Comparison of ENCODE assay signal across 19 cellular contexts in the genomic region with DNA sequence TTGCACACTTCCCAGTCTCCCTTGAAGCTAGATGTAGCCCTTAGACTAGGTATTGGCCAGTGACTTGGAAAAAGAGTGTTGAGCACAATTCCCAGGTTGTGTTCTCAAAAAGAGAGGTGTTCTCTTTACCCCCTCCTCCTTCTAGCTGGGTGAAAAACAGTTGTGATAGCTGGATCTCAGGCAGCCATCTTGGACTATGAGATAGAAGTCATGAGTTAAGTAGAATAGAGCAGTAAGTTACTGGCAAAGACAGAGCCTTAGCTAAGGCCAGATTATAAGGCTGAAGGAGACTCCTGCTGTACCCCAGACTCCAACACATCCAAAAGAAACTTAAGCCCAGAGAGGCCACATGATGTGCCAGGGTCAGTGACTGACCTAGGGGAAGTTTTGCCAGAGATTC. TPM values are rescaled to one million over a fixed set of nuclear protein-coding genes. Genes with fewer than 3 reads are reported as not detected.
DNase-seq lines count a peak whose midpoint lies in the region; ATAC-seq, FAIRE-seq and TF ChIP-seq lines count a peak whose summit lies in the region.
"Had no signal": no experiment of that assay in that cellular context is flagged by ENCODE, and none has a peak within 500 bp of the region (broad histone marks: within the 10 kb centered on the region; RNA-seq: fewer than 3 reads in every experiment).

No MANE protein-coding gene starts in this region.

- H3K27me3 Mint-ChIP-seq in mesothelial cell of epicardium (ENCODE audit: low read depth) (peaks cover 2% of the 10 kb centered on the region), type B pancreatic cell (peaks cover 10% of the 10 kb centered on the region)

- TF ChIP-seq CTCF in Loucy (conservative IDR thresholded peaks at IDR 0.05; ENCODE audit: low read length): no peak
- no peak for TF ChIP-seq CTCF in K562 (IDR thresholded peaks at IDR 0.05 in 2 of 3, conservative IDR thresholded peaks at IDR 0.05 in 1 of 3; ENCODE audit: insufficient read depth in 2 of 3, low read depth in 1 of 3, low read length in 3 of 3)
- no peak for TF ChIP-seq CTCF in mesothelial cell of epicardium (IDR thresholded peaks at IDR 0.05; ENCODE audit: unreplicated experiment)
- no peak for TF ChIP-seq CTCF in type B pancreatic cell (conservative IDR thresholded peaks at IDR 0.05)

- no peak for TF ChIP-seq RAD21 in K562 (CRISPR knock-in tag; conservative IDR thresholded peaks at IDR 0.05 in 1 of 2, IDR thresholded peaks at IDR 0.05 in 1 of 2)

- H3K36me3 Mint-ChIP-seq in mesothelial cell of epicardium: no peaks in the 10 kb centered on the region
- peaks cover 8% of the 10 kb centered on the region for H3K36me3 Mint-ChIP-seq in type B pancreatic cell

- H3K27ac Mint-ChIP-seq in mesothelial cell of epicardium (peak overlapping the region; percentile 94), type B pancreatic cell (peak overlapping the region; percentile 68)

- H3K27me3 ChIP-seq in Loucy (ENCODE audit: insufficient read depth, low read length, poor library complexity, severe bottlenecking) (no peaks in the 10 kb centered on the region), K562 (ENCODE audit: control insufficient read depth in 2 of 2, insufficient read depth in 2 of 2, low read length in 2 of 2) (peaks cover 9 to 47% of the 10 kb centered on the region in 2 experiments; a peak in 4 of 5 replicates)

- no peaks in the 10 kb centered on the region for H3K9me1 ChIP-seq in K562 (ENCODE audit: control insufficient read depth, insufficient read depth, low read length)

- intact Hi-C loops in K562 (cut with micrococcal nuclease): no loop called here

- no peak for TF ChIP-seq POLR2A in K562 (conservative IDR thresholded peaks at IDR 0.05)

- H3K4me3 ChIP-seq in Loucy (ENCODE audit: low read length, poor library complexity, severe bottlenecking): no peak overlapping the region
- H3K4me3 ChIP-seq in K562: no peak overlapping the region
- H3K4me3 ChIP-seq: HAP-1 had no signal

- no peak for TF ChIP-seq EP300 in K562 (IDR thresholded peaks at IDR 0.05; ENCODE audit: low read length)

- ATAC-seq in K562 (no peak), GM19351 (IDR thresholded peaks at IDR 0.05; ENCODE audit: unreplicated experiment) (no peak)

- CTCF ChIA-PET in K562 (lab: Yijun Ruan, JAX; ENCODE audit: low intra/inter-chr PET ratio): no interaction called here

- no peak for DNase-seq in K562 (ENCODE audit: extremely low read depth in 1 of 4, low spot score in 3 of 4)
- no peak for DNase-seq in mesothelial cell of epicardium (ENCODE audit: low spot score in 2 of 2, unreplicated experiment in 2 of 2)
- DNase-seq in type B pancreatic cell (ENCODE audit: extremely low spot score, unreplicated experiment): no peak
- DNase-seq in stimulated activated CD4-positive, alpha-beta T cell treated with anti-CD3 and anti-CD28 coated beads, Interleukin-4, amount 100 ng/mL, for 4 hours: no peak
- no peak for DNase-seq in islet precursor cell
- DNase-seq: COR-L47, DMS153, NCI-H1436 treated with DMSO at 0.1 percent for 48 hours, NCI-H2029 treated with DMSO at 0.1 percent for 48 hours, NCI-H748 treated with DMSO at 0.1 percent for 48 hours, OCI-M1 had no signal

- H3K9me2 ChIP-seq in Loucy (replicated peaks; ENCODE audit: low read depth, low read length): no peaks in the 10 kb centered on the region

- H3K27ac ChIP-seq in K562 (ENCODE audit: extremely low read depth, low read depth, low read length): no peak overlapping the region
- H3K27ac ChIP-seq: HL-60 had no signal

- no peak overlapping the region for H3K9ac ChIP-seq in Loucy (ENCODE audit: low read depth, low read length, poor library complexity, severe bottlenecking)
- H3K9ac ChIP-seq in K562 (ENCODE audit: insufficient read depth in 1 of 2, low read depth in 2 of 2, low read length in 2 of 2): no peak overlapping the region

- no peaks in the 10 kb centered on the region for H3F3A ChIP-seq in Loucy (ENCODE audit: low read depth)

- in situ Hi-C loops in K562 (cut with MboI): no loop called here

- no peaks in the 10 kb centered on the region for H3K9me3 Mint-ChIP-seq in mesothelial cell of epicardium
- peaks cover 5% of the 10 kb centered on the region for H3K9me3 Mint-ChIP-seq in type B pancreatic cell

- no peak for FAIRE-seq in K562 (lab: Jason Lieb, UNC)
- FAIRE-seq: GM19239, HTR-8/SVneo had no signal

- H4K20me1 ChIP-seq in Loucy (ENCODE audit: insufficient read depth, low read length, poor library complexity, severe bottlenecking) (no peaks in the 10 kb centered on the region), K562 (replicated peaks; ENCODE audit: control insufficient read depth, insufficient read depth, low read length) (0 out of 2 replicates have a peak, but pooled peaks cover 4% of the 10 kb centered on the region)

- H3K36me3 ChIP-seq in Loucy (ENCODE audit: insufficient read depth, low read length) (no peaks in the 10 kb centered on the region), K562 (ENCODE audit: control insufficient read depth, insufficient read depth, low read length) (no peaks in the 10 kb centered on the region)
- H3K36me3 ChIP-seq: HAP-1 had no signal

- BruUV-seq in K562 (replicated peaks; lab: Mats Ljungman, UMichigan): no TSS peak

- no peak overlapping the region for H3K4me3 Mint-ChIP-seq in mesothelial cell of epicardium
- H3K4me3 Mint-ChIP-seq in type B pancreatic cell: peak overlapping the region; percentile 44

- H3K79me2 ChIP-seq in Loucy (ENCODE audit: insufficient read depth, low read length): peaks cover 55% of the 10 kb centered on the region
- no peaks in the 10 kb centered on the region for H3K79me2 ChIP-seq in K562 (ENCODE audit: control insufficient read depth, insufficient read depth, low read length)

- POLR2A ChIA-PET in K562 (lab: Yijun Ruan, JAX): interaction anchor here (0.6 to 0.8 kb wide), 2 partner anchors 17 to 69 kb away, joined by 3 read pairs; no protein-coding TSS in a partner anchor

- peaks cover 67% of the 10 kb centered on the region for H3K4me1 Mint-ChIP-seq in mesothelial cell of epicardium
- peaks cover 86% of the 10 kb centered on the region for H3K4me1 Mint-ChIP-seq in type B pancreatic cell (ENCODE audit: unreplicated experiment)

- H3K4me1 ChIP-seq in Loucy (ENCODE audit: insufficient read depth, low read length, poor library complexity, severe bottlenecking) (peaks cover 79% of the 10 kb centered on the region), K562 (replicated peaks in 1 of 2; ENCODE audit: control insufficient read depth in 2 of 2, insufficient read depth in 2 of 2, low read length in 2 of 2) (peaks cover 3 to 11% of the 10 kb centered on the region in 2 experiments; a peak in 2 of 5 replicates)

- H2AFZ ChIP-seq in Loucy (ENCODE audit: low read length) (no peak overlapping the region), K562 (ENCODE audit: low read depth, low read length) (no peak overlapping the region)

- H3K9me3 ChIP-seq in Loucy (ENCODE audit: insufficient read depth, low read depth, low read length) (no peaks in the 10 kb centered on the region), K562 (replicated peaks; ENCODE audit: control insufficient read depth, insufficient read depth, low read depth, low read length) (no peaks in the 10 kb centered on the region)
- H3K9me3 ChIP-seq: HAP-1 had no signal

- H3K4me2 ChIP-seq in Loucy (ENCODE audit: low read depth, low read length, poor library complexity, severe bottlenecking): peak overlapping the region; percentile 91
- H3K4me2 ChIP-seq in K562 (ENCODE audit: insufficient read depth, low read length): no peak overlapping the region

RNA-seq across cellular contexts. Expression of a gene that starts 8.1 kb away (rescaled TPM):
- 1.6 and 8.9 TPM in 2 replicates for total RNA-seq in K562 (2011; cell fraction: chromatin; rRNA removed; ENCODE audit: low replicate concordance)
- total RNA-seq in K562 (2011; cell fraction: nucleolus; rRNA removed): 1.8 and 6.5 TPM in 2 replicates
- total RNA-seq in K562 (2011; cell fraction: nucleoplasm; rRNA removed): 1.6 and 3.4 TPM in 2 replicates
- total RNA-seq in K562 (2014; rRNA removed): 0.33 TPM in 1 of 2 replicates, not detected in the other
- 0.18 TPM in 1 of 2 replicates, not detected in the other for total RNA-seq in K562 (2014; rRNA removed; fragmentation: Illumina TruSeq; extraction: Trizol)
- total RNA-seq in K562 (2015; rRNA removed; fragmentation: Illumina TruSeq; extraction: Trizol): 0.43 and 0.60 TPM in 2 replicates
- total RNA-seq in K562 (2021): 0.38 and 0.47 TPM in 2 replicates
- polyA plus RNA-seq in K562 (2011; rRNA removed): 1.9 and 2.0 TPM in 2 replicates
- polyA plus RNA-seq in K562 (2011; cell fraction: cytosol; rRNA removed): 0.97 and 2.3 TPM in 2 replicates
- polyA plus RNA-seq in K562 (2011; cell fraction: nucleus; rRNA removed): 6.6 and 12.5 TPM in 2 replicates
- polyA plus RNA-seq in K562 (2012): 0.30 and 0.50 TPM in 2 replicates
- polyA plus RNA-seq in K562 (2014; fragmentation: Illumina TruSeq; extraction: Trizol): 0.28 and 0.40 TPM in 2 replicates
- under 1 TPM in 1 of 2 experiments, not detected in 1; 0.04 TPM for polyA plus RNA-seq in K562 (2014; fragmentation: Nextera tagmentation; extraction: Ambion mirVana)
- polyA plus RNA-seq in K562 (2014; rRNA removed): 0.43 and 0.65 TPM in 2 replicates
- 1.0 and 1.6 TPM in 2 replicates for polyA minus RNA-seq in K562 (2011; rRNA and poly(A)+ RNA removed)
- polyA minus RNA-seq in K562 (2011; cell fraction: cytosol; rRNA and poly(A)+ RNA removed): 0.29 TPM in 1 of 2 replicates, not detected in the other
- polyA minus RNA-seq in K562 (2011; cell fraction: nucleus; rRNA and poly(A)+ RNA removed): 4.9 and 5.9 TPM in 2 replicates
- total RNA-seq in mesothelial cell of epicardium: 101 to 114 TPM (median 111 TPM) in 3 replicates
- total RNA-seq in type B pancreatic cell (ENCODE audit: low replicate concordance): 19.2 and 158 TPM in 2 replicates
- total RNA-seq: SK-MEL-5 had no signal

RNA-seq across cellular contexts. Expression of a gene that starts 25.4 kb away (rescaled TPM):
- 0.51 and 0.76 TPM in 2 replicates for total RNA-seq in K562 (2011; cell fraction: chromatin; rRNA removed; ENCODE audit: low replicate concordance)
- not detected in 2 replicates for total RNA-seq in K562 (2011; cell fraction: nucleolus; rRNA removed)
- total RNA-seq in K562 (2011; cell fraction: nucleoplasm; rRNA removed): 0.44 and 0.92 TPM in 2 replicates
- total RNA-seq in K562 (2014; rRNA removed) (not detected in 2 replicates), K562 (2014; rRNA removed; fragmentation: Illumina TruSeq; extraction: Trizol) (not detected in 2 replicates), K562 (2015; rRNA removed; fragmentation: Illumina TruSeq; extraction: Trizol) (not detected in 2 replicates), K562 (2021) (0.13 TPM in 1 of 2 replicates, not detected in the other), mesothelial cell of epicardium (4.2 to 6.4 TPM (median 5.0 TPM) in 3 replicates), type B pancreatic cell (ENCODE audit: low replicate concordance) (2.2 and 5.0 TPM in 2 replicates)
- polyA plus RNA-seq in K562 (2011; rRNA removed) (0.91 and 1.1 TPM in 2 replicates), K562 (2014; fragmentation: Illumina TruSeq; extraction: Trizol) (not detected in 2 replicates), K562 (2014; fragmentation: Nextera tagmentation; extraction: Ambion mirVana) (under 1 TPM; 0.15 to 0.20 TPM), K562 (2014; rRNA removed) (0.08 TPM in 1 of 2 replicates, not detected in the other)
- polyA plus RNA-seq in K562 (2011; cell fraction: cytosol; rRNA removed): 0.32 and 0.91 TPM in 2 replicates
- polyA plus RNA-seq in K562 (2011; cell fraction: nucleus; rRNA removed): 0.78 and 0.95 TPM in 2 replicates
- polyA plus RNA-seq in K562 (2012): 0.14 and 0.17 TPM in 2 replicates
- 0.28 and 0.39 TPM in 2 replicates for polyA minus RNA-seq in K562 (2011; rRNA and poly(A)+ RNA removed)
- not detected in 2 replicates for polyA minus RNA-seq in K562 (2011; cell fraction: cytosol; rRNA and poly(A)+ RNA removed)
- 0.67 TPM in 1 of 2 replicates, not detected in the other for polyA minus RNA-seq in K562 (2011; cell fraction: nucleus; rRNA and poly(A)+ RNA removed)
- total RNA-seq: NCI-H460, SK-MEL-5 had no signal

RNA-seq across cellular contexts. Expression of a gene that starts 37.2 kb away (rescaled TPM):
- total RNA-seq in K562 (2011; cell fraction: chromatin; rRNA removed; ENCODE audit: low replicate concordance): not detected in 2 replicates
- not detected in 2 replicates for total RNA-seq in K562 (2011; cell fraction: nucleolus; rRNA removed)
- not detected in 2 replicates for total RNA-seq in K562 (2011; cell fraction: nucleoplasm; rRNA removed)
- not detected in 2 replicates for total RNA-seq in K562 (2014; rRNA removed)
- not detected in 2 replicates for total RNA-seq in K562 (2014; rRNA removed; fragmentation: Illumina TruSeq; extraction: Trizol)
- total RNA-seq in K562 (2015; rRNA removed; fragmentation: Illumina TruSeq; extraction: Trizol): not detected in 2 replicates
- not detected in 2 replicates for total RNA-seq in K562 (2021)
- not detected in 2 replicates for polyA plus RNA-seq in K562 (2011; rRNA removed)
- 0.04 TPM in 1 of 2 replicates, not detected in the other for polyA plus RNA-seq in K562 (2011; cell fraction: cytosol; rRNA removed)
- not detected in 2 replicates for polyA plus RNA-seq in K562 (2011; cell fraction: nucleus; rRNA removed)
- not detected in 2 replicates for polyA plus RNA-seq in K562 (2012)
- not detected in 2 replicates for polyA plus RNA-seq in K562 (2014; fragmentation: Illumina TruSeq; extraction: Trizol)
- not detected for polyA plus RNA-seq in K562 (2014; fragmentation: Nextera tagmentation; extraction: Ambion mirVana)
- not detected in 2 replicates for polyA plus RNA-seq in K562 (2014; rRNA removed)
- polyA minus RNA-seq in K562 (2011; rRNA and poly(A)+ RNA removed): not detected in 2 replicates
- polyA minus RNA-seq in K562 (2011; cell fraction: cytosol; rRNA and poly(A)+ RNA removed): not detected in 2 replicates
- not detected in 2 replicates for polyA minus RNA-seq in K562 (2011; cell fraction: nucleus; rRNA and poly(A)+ RNA removed)
- 59.8 to 66.8 TPM (median 64.9 TPM) in 3 replicates for total RNA-seq in mesothelial cell of epicardium
- total RNA-seq in type B pancreatic cell (ENCODE audit: low replicate concordance): 0.24 and 41.6 TPM in 2 replicates
- total RNA-seq: NCI-H460, SK-MEL-5 had no signal
